ENCODE assay signal across 20 cellular contexts in genomic region chr17:76376318-76377133, GRCh38. TPM values are rescaled to one million over a fixed set of nuclear protein-coding genes. Genes with fewer than 3 reads are reported as not detected.
DNase-seq lines count a peak whose midpoint lies in the region; ATAC-seq and TF ChIP-seq lines count a peak whose summit lies in the region.
"Had no signal": no experiment of that assay in that cellular context is flagged by ENCODE, and none has a peak within 500 bp of the region (broad histone marks: within the 10 kb centered on the region; RNA-seq: fewer than 3 reads in every experiment).

No MANE protein-coding gene starts in this region.

- ATAC-seq in GM18861 (IDR thresholded peaks at IDR 0.05; ENCODE audit: unreplicated experiment) (no peak), HG03460 (IDR thresholded peaks at IDR 0.05; ENCODE audit: unreplicated experiment) (no peak)
- ATAC-seq: activated T-helper 17 cell treated with anti-CD3 and anti-CD28 coated beads, Interleukin-2, amount 50 U/mL, for 72 hours; stimulated activated naive CD8-positive, alpha-beta T cell treated with anti-CD3 and anti-CD28 coated beads, Interleukin-15, amount 100 ng/mL, for 72 hours had no signal

- DNase-seq in NCI-H748 (lab: John Stamatoyannopoulos, UW; ENCODE audit: unreplicated experiment), result peak; percentile 18
- no peak for DNase-seq in NCI-H748 treated with DMSO at 0.1 percent for 48 hours (lab: John Stamatoyannopoulos, UW)
- no peak for DNase-seq in left ventricle myocardium inferior
- DNase-seq in uterus, result no peak
- DNase-seq in NCI-H1436 treated with DMSO at 0.1 percent for 48 hours (lab: John Stamatoyannopoulos, UW), result no peak
- DNase-seq: activated CD4-positive, alpha-beta T cell treated with anti-CD3 and anti-CD28 coated beads, Interleukin-2, amount 10 ng/mL, durations not matched to agents 24 days and 14 days; BE2C; erythroblast; NCI-H1092 treated with DMSO at 0.1 percent for 48 hours; NCI-H2081 treated with DMSO at 0.1 percent for 48 hours; stimulated activated CD4-positive, alpha-beta T cell treated with anti-CD3 and anti-CD28 coated beads, Interleukin-2, amount 100 ng/mL, for 48 hours; stimulated activated naive CD8-positive, alpha-beta T cell treated with anti-CD3 and anti-CD28 coated beads, Interleukin-15, amount 100 ng/mL, for 72 hours had no signal

- peaks cover 0 to 4% (median 3%) of the 10 kb centered on the region in 5 experiments for H3K9me3 Mint-ChIP-seq in brain
- H3K9me3 Mint-ChIP-seq: activated CD4-positive, alpha-beta T cell treated with anti-CD3 and anti-CD28 coated beads, Interleukin-2, amount 10 ng/mL, durations not matched to agents 24 days and 14 days; activated T-helper 17 cell treated with anti-CD3 and anti-CD28 coated beads, Interleukin-2, amount 50 U/mL, for 72 hours; central memory CD8-positive, alpha-beta T cell; stimulated activated naive CD8-positive, alpha-beta T cell treated with anti-CD3 and anti-CD28 coated beads, Interleukin-15, amount 100 ng/mL, for 72 hours had no signal

- intact Hi-C loops in left ventricle myocardium inferior (cut with micrococcal nuclease), result no loop called here
- intact Hi-C loops in uterus (cut with DNase I; ENCODE audit: low total_unique reads), result no loop called here

- TF ChIP-seq CTCF in brain (conservative IDR thresholded peaks at IDR 0.05) (no peak), left ventricle myocardium inferior (IDR thresholded peaks at IDR 0.05; ENCODE audit: borderline replicate concordance) (no peak), uterus (IDR thresholded peaks at IDR 0.05) (no peak)

- H3K4me3 ChIP-seq in left ventricle myocardium inferior (no peak overlapping the region), uterus (no peak overlapping the region)
- H3K4me3 ChIP-seq: prostate gland, smooth muscle cell had no signal

- H3K27ac ChIP-seq in left ventricle myocardium inferior (replicated peaks) (peak overlapping the region; percentile 60), uterus (peak overlapping the region; percentile 15 to 27)
- H3K27ac ChIP-seq: prostate gland had no signal

- H3K27ac Mint-ChIP-seq in brain, result peak overlapping the region in 3 of 5 experiments; percentile 31 to 90 (median 40)
- H3K27ac Mint-ChIP-seq: activated CD4-positive, alpha-beta T cell treated with anti-CD3 and anti-CD28 coated beads, Interleukin-2, amount 10 ng/mL, durations not matched to agents 24 days and 14 days; activated T-helper 17 cell treated with anti-CD3 and anti-CD28 coated beads, Interleukin-2, amount 50 U/mL, for 72 hours; type B pancreatic cell had no signal

- peaks cover 24% of the 10 kb centered on the region for H3K4me1 ChIP-seq in left ventricle myocardium inferior
- H3K4me1 ChIP-seq in uterus, result no peaks in the 10 kb centered on the region
- H3K4me1 ChIP-seq: BE2C, prostate gland had no signal

- H3K4me3 Mint-ChIP-seq in brain, result no peak overlapping the region
- H3K4me3 Mint-ChIP-seq: activated CD4-positive, alpha-beta T cell treated with anti-CD3 and anti-CD28 coated beads, Interleukin-2, amount 10 ng/mL, durations not matched to agents 24 days and 14 days; activated T-helper 17 cell treated with anti-CD3 and anti-CD28 coated beads, Interleukin-2, amount 50 U/mL, for 72 hours; central memory CD8-positive, alpha-beta T cell; stimulated activated naive CD8-positive, alpha-beta T cell treated with anti-CD3 and anti-CD28 coated beads, Interleukin-15, amount 100 ng/mL, for 72 hours had no signal

- no peak for TF ChIP-seq POLR2A in uterus (IDR thresholded peaks at IDR 0.05)

- peaks cover 29% of the 10 kb centered on the region for H3K4me1 Mint-ChIP-seq in brain
- H3K4me1 Mint-ChIP-seq: central memory CD8-positive, alpha-beta T cell; stimulated activated naive CD8-positive, alpha-beta T cell treated with anti-CD3 and anti-CD28 coated beads, Interleukin-15, amount 100 ng/mL, for 72 hours had no signal

- H3K27me3 ChIP-seq in left ventricle myocardium inferior (ENCODE audit: low read depth), result no peaks in the 10 kb centered on the region
- H3K27me3 ChIP-seq in uterus, result no peaks in the 10 kb centered on the region
- H3K27me3 ChIP-seq: BE2C had no signal

- peaks cover 4% of the 10 kb centered on the region for H3K36me3 Mint-ChIP-seq in brain

- peaks cover 6% of the 10 kb centered on the region for H3K27me3 Mint-ChIP-seq in brain
- H3K27me3 Mint-ChIP-seq: activated CD4-positive, alpha-beta T cell treated with anti-CD3 and anti-CD28 coated beads, Interleukin-2, amount 10 ng/mL, durations not matched to agents 24 days and 14 days; activated T-helper 17 cell treated with anti-CD3 and anti-CD28 coated beads, Interleukin-2, amount 50 U/mL, for 72 hours; central memory CD8-positive, alpha-beta T cell had no signal

- H3K9me3 ChIP-seq in left ventricle myocardium inferior (replicated peaks) (no peaks in the 10 kb centered on the region), uterus (no peaks in the 10 kb centered on the region)
- H3K9me3 ChIP-seq: BE2C, prostate gland had no signal

- H3K36me3 ChIP-seq in left ventricle myocardium inferior (no peaks in the 10 kb centered on the region), uterus (no peaks in the 10 kb centered on the region)
- H3K36me3 ChIP-seq: BE2C, prostate gland had no signal

RNA-seq across cellular contexts. Expression of gene SPHK1, which starts 7.9 kb away (rescaled TPM):
- polyA plus RNA-seq in brain (ENCODE audit: insufficient read depth, low read depth, low replicate concordance), result 1.6 TPM
- 2.3 TPM for total RNA-seq in left ventricle myocardium inferior
- total RNA-seq in uterus, result 10 to 100 TPM in 2 of 4 donors, 1 to 10 TPM in 2; 7.9 to 33.2 (median 12.0) TPM

RNA-seq across cellular contexts. Expression of gene PRPSAP1, which starts 22.8 kb away (rescaled TPM):
- polyA plus RNA-seq in brain (ENCODE audit: insufficient read depth, low read depth, low replicate concordance), result 59.4 TPM
- 30.7 TPM for total RNA-seq in left ventricle myocardium inferior
- 10 to 100 TPM; 52.4 to 82.3 (median 68.7) TPM for total RNA-seq in uterus
